In the genomic region with DNA sequence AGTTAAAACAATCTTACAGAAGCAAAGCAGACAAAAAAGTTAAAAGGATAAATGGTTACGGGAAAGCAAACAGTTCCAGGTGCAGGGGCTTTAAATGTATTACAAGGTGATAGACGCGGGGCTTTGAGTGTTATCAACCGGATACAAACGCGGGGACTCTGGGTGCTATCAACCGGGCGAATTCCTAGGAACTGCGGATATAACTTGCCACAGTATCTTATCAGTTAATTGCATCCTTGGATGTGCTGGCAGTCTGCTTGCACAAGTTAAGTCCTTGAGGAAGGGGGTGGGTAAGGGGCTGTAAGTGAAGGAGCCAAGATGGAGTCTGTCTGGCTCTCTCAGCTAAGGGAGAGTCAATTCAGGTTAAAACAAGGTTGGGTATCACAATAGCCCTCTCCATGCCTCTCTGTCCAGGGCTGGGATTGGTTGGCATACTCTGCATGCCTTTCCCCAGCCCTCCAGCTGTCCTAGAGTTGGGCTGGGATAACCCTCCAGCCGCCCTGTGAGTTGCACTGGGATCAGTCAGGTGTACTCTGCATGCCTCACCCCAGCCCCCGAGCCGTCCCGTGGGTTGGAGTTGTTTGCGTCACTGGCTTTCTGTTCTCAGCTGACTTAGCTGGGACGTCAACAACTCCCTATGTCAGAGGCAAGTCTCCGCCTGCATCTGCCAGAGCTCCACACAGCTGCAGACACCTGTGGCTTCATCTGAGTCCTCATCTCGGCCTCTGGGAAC, we compare ENCODE assay signal across 9 cellular contexts. TPM values are rescaled to one million over a fixed set of nuclear protein-coding genes. Genes with fewer than 3 reads are reported as not detected.
A peak's percentile ranks its signal among the peaks of the same experiment; 100 is the strongest.
DNase-seq lines count a peak whose midpoint lies in the region; ATAC-seq lines count a peak whose summit lies in the region.
"Had no signal": no experiment of that assay in that cellular context is flagged by ENCODE, and none has a peak within 500 bp of the region (broad histone marks: within the 10 kb centered on the region; RNA-seq: fewer than 3 reads in every experiment).

No MANE protein-coding gene starts in this region.

- no peak overlapping the region for H3K27ac ChIP-seq in right cardiac atrium (ENCODE audit: low read length)

- H3K27me3 ChIP-seq in right cardiac atrium (ENCODE audit: control insufficient read depth, insufficient read depth), result no peaks in the 10 kb centered on the region

- H3K9me3 ChIP-seq in right cardiac atrium (ENCODE audit: control insufficient read depth, low read length), result no peaks in the 10 kb centered on the region

- peaks cover 3% of the 10 kb centered on the region for H3K27me3 Mint-ChIP-seq in activated T-helper 17 cell treated with anti-CD3 and anti-CD28 coated beads, Interleukin-2, amount 50 U/mL, for 72 hours

- no peaks in the 10 kb centered on the region for H3K36me3 Mint-ChIP-seq in activated T-helper 17 cell treated with anti-CD3 and anti-CD28 coated beads, Interleukin-2, amount 50 U/mL, for 72 hours (ENCODE audit: low read depth)

- no peak overlapping the region for H3K4me3 ChIP-seq in right cardiac atrium (ENCODE audit: low read length)

- no peaks in the 10 kb centered on the region for H3K4me1 Mint-ChIP-seq in activated T-helper 17 cell treated with anti-CD3 and anti-CD28 coated beads, Interleukin-2, amount 50 U/mL, for 72 hours

- no peak overlapping the region for H3K27ac Mint-ChIP-seq in activated T-helper 17 cell treated with anti-CD3 and anti-CD28 coated beads, Interleukin-2, amount 50 U/mL, for 72 hours

- H3K9me3 Mint-ChIP-seq in activated T-helper 17 cell treated with anti-CD3 and anti-CD28 coated beads, Interleukin-2, amount 50 U/mL, for 72 hours, result no peaks in the 10 kb centered on the region

- peak; percentile 91 for DNase-seq in CMK (ENCODE audit: low read depth)
- DNase-seq in NCI-H2196 (lab: John Stamatoyannopoulos, UW; ENCODE audit: unreplicated experiment), result peak; percentile 59
- peak in 2 of 3 donors; percentile 59 to 70 for DNase-seq in right cardiac atrium
- DNase-seq in stimulated activated CD4-positive, alpha-beta T cell treated with anti-CD3 and anti-CD28 coated beads, Interleukin-15, amount 100 ng/mL, for 48 hours (ENCODE audit: low read depth in 2 of 2), result peak; percentile 54 to 68
- DNase-seq in SKM-1 (lab: John Stamatoyannopoulos, UW; ENCODE audit: unreplicated experiment), result no peak

- intact Hi-C loops in right cardiac atrium (cut with DNase I), result no loop called here

- no peaks in the 10 kb centered on the region for H3K4me1 ChIP-seq in right cardiac atrium (ENCODE audit: control insufficient read depth, insufficient read depth, low read length)

- ATAC-seq in activated T-helper 17 cell treated with anti-CD3 and anti-CD28 coated beads, Interleukin-2, amount 50 U/mL, for 72 hours (replicated peaks), result peak; percentile 98
- ATAC-seq in right cardiac atrium (peak; percentile 44 to 69), HG03378 (IDR thresholded peaks at IDR 0.05; ENCODE audit: unreplicated experiment) (no peak), HG02885 (IDR thresholded peaks at IDR 0.05; ENCODE audit: poor library complexity, unreplicated experiment) (no peak)

- 21% methylated on average over 17 of the region's 17 CpGs for WGBS in right cardiac atrium

- H3K4me3 Mint-ChIP-seq in activated T-helper 17 cell treated with anti-CD3 and anti-CD28 coated beads, Interleukin-2, amount 50 U/mL, for 72 hours, result peak overlapping the region; percentile 17

RNA-seq across cellular contexts. Expression of a gene that starts 40.9 kb away (rescaled TPM):
- total RNA-seq in activated T-helper 17 cell treated with anti-CD3 and anti-CD28 coated beads, Interleukin-2, amount 50 U/mL, for 72 hours, result not detected
- total RNA-seq in right cardiac atrium, result not detected
- not detected for polyA plus RNA-seq in right cardiac atrium
- total RNA-seq: subcutaneous adipose tissue had no signal

RNA-seq across cellular contexts. Expression of a gene that starts 58.3 kb away (rescaled TPM):
- 100 to 1,000 TPM in 1 of 2 donors, 10 to 100 TPM in 1; 68.6 to 104 TPM for total RNA-seq in activated T-helper 17 cell treated with anti-CD3 and anti-CD28 coated beads, Interleukin-2, amount 50 U/mL, for 72 hours
- 1 to 10 TPM in 2 of 4 donors, under 1 TPM in 1, not detected in 1; 0.17 to 1.3 (median 1.1) TPM for total RNA-seq in right cardiac atrium
- polyA plus RNA-seq in right cardiac atrium, result 0.29 TPM

Comparison
In these comparisons a context has a peak if more than half of its experiments do, and no peak if none do; other contexts are left out.
1. ATAC-seq: peak in activated T-helper 17 cell treated with anti-CD3 and anti-CD28 coated beads, Interleukin-2, amount 50 U/mL, for 72 hours (single experiment) and right cardiac atrium (2 of 2); none in HG03378 (single experiment) and HG02885 (single experiment).
2. RNA of a gene that starts 58.3 kb away (total RNA-seq): 68.6 to 104 TPM in activated T-helper 17 cell treated with anti-CD3 and anti-CD28 coated beads, Interleukin-2, amount 50 U/mL, for 72 hours; 0.17 to 1.3 TPM in right cardiac atrium; every median in the first group is over 10 times any median in the second.